ENCODE assay signal across 8 cellular contexts in genomic region chr4:122458625-122459024, GRCh38. TPM values are rescaled to one million over a fixed set of nuclear protein-coding genes. Genes with fewer than 3 reads are reported as not detected.
DNase-seq lines count a peak whose midpoint lies in the region; ATAC-seq and TF ChIP-seq lines count a peak whose summit lies in the region.

No MANE protein-coding gene starts in this region.

- peak; percentile 70 for ATAC-seq in GM19023 (IDR thresholded peaks at IDR 0.05; ENCODE audit: unreplicated experiment)
- ATAC-seq in HG03521 (IDR thresholded peaks at IDR 0.05; ENCODE audit: unreplicated experiment): peak; percentile 79
- ATAC-seq in activated B cell treated with CpG ODN at 0.5 μM for 24 hours (ENCODE audit: low read depth): no peak

- no peaks in the 10 kb centered on the region for H3K27me3 ChIP-seq in suprapubic skin
- no peaks in the 10 kb centered on the region for H3K27me3 ChIP-seq in esophagus squamous epithelium

- no peaks in the 10 kb centered on the region for H3K36me3 ChIP-seq in suprapubic skin
- no peaks in the 10 kb centered on the region for H3K36me3 ChIP-seq in esophagus squamous epithelium

- H3K4me1 ChIP-seq in suprapubic skin: no peaks in the 10 kb centered on the region
- no peaks in the 10 kb centered on the region for H3K4me1 ChIP-seq in esophagus squamous epithelium

- intact Hi-C loops in activated B cell treated with CpG ODN at 0.5 μM for 24 hours (cut with micrococcal nuclease) (no loop called here), lower leg skin (cut with DNase I; ENCODE audit: low total_unique reads) (no loop called here), esophagus squamous epithelium (cut with DNase I) (no loop called here)

- peaks cover 17% of the 10 kb centered on the region for H3K4me1 Mint-ChIP-seq in activated B cell treated with CpG ODN at 0.5 μM for 24 hours

- POLR2A ChIA-PET in activated B cell treated with CpG ODN at 0.5 μM for 24 hours (lab: Charles Lee): no interaction called here

- no peaks in the 10 kb centered on the region for H3K27me3 Mint-ChIP-seq in activated B cell treated with CpG ODN at 0.5 μM for 24 hours

- CTCF ChIA-PET in activated B cell treated with CpG ODN at 0.5 μM for 24 hours (lab: Charles Lee): no interaction called here

- no peaks in the 10 kb centered on the region for H3K9me3 Mint-ChIP-seq in activated B cell treated with CpG ODN at 0.5 μM for 24 hours

- no peak overlapping the region for H3K27ac Mint-ChIP-seq in activated B cell treated with CpG ODN at 0.5 μM for 24 hours

- 28% methylated on average over 5 of the region's 5 CpGs for WGBS in suprapubic skin
- 35 to 40% methylated on average over 5 of the region's 5 CpGs for WGBS in lower leg skin, 2 donors
- 26 to 29% methylated on average over 5 of the region's 5 CpGs for WGBS in esophagus squamous epithelium, 2 donors

- TF ChIP-seq POLR2A in suprapubic skin (IDR thresholded peaks at IDR 0.05): no peak
- no peak for TF ChIP-seq POLR2A in lower leg skin (IDR thresholded peaks at IDR 0.05)
- TF ChIP-seq POLR2A in esophagus squamous epithelium (IDR thresholded peaks at IDR 0.05): no peak

- peak overlapping the region; percentile 63 for H3K4me3 Mint-ChIP-seq in activated B cell treated with CpG ODN at 0.5 μM for 24 hours

- peak overlapping the region; percentile 19 for H3K4me3 ChIP-seq in fibroblast of the aortic adventitia (ENCODE audit: low read depth, low read length)
- peak overlapping the region; percentile 21 for H3K4me3 ChIP-seq in suprapubic skin
- no peak overlapping the region for H3K4me3 ChIP-seq in lower leg skin (ENCODE audit: low read depth, poor library complexity, severe bottlenecking)
- H3K4me3 ChIP-seq in esophagus squamous epithelium: peak overlapping the region in 2 of 4 donors; percentile 9 to 24

- H3K36me3 Mint-ChIP-seq in activated B cell treated with CpG ODN at 0.5 μM for 24 hours (ENCODE audit: low read depth): no peaks in the 10 kb centered on the region

- TF ChIP-seq EP300 in suprapubic skin (IDR thresholded peaks at IDR 0.05): no peak

- TF ChIP-seq CTCF in activated B cell treated with CpG ODN at 0.5 μM for 24 hours (IDR thresholded peaks at IDR 0.05) (no peak), fibroblast of the aortic adventitia (IDR thresholded peaks at IDR 0.05; ENCODE audit: insufficient read depth, low read length) (no peak), suprapubic skin (IDR thresholded peaks at IDR 0.05) (no peak), lower leg skin (IDR thresholded peaks at IDR 0.05) (no peak), esophagus squamous epithelium (IDR thresholded peaks at IDR 0.05) (no peak)

- DNase-seq in A172 (ENCODE audit: low spot score) (peak; percentile 23), activated B cell treated with CpG ODN at 0.5 μM for 24 hours (no peak), fibroblast of the aortic adventitia (ENCODE audit: low read depth) (peak; percentile 4), suprapubic skin (ENCODE audit: low spot score in 2 of 2) (no peak), lower leg skin (ENCODE audit: low spot score in 2 of 2) (no peak), esophagus squamous epithelium (lab: John Stamatoyannopoulos, UW) (no peak)

- no peaks in the 10 kb centered on the region for H3K9me3 ChIP-seq in suprapubic skin
- no peaks in the 10 kb centered on the region for H3K9me3 ChIP-seq in esophagus squamous epithelium

- H3K27ac ChIP-seq in suprapubic skin (no peak overlapping the region), esophagus squamous epithelium (no peak overlapping the region)

RNA-seq across cellular contexts. Expression of gene IL2, which starts 2.1 kb away (rescaled TPM):
- total RNA-seq in A172 (2014; rRNA removed; shearing (Covaris generic)): not detected in 2 replicates
- not detected in 2 replicates for total RNA-seq in activated B cell treated with CpG ODN at 0.5 μM for 24 hours
- not detected in 2 replicates for total RNA-seq in fibroblast of the aortic adventitia (ENCODE audit: low replicate concordance)
- total RNA-seq in suprapubic skin: not detected
- not detected for total RNA-seq in lower leg skin
- total RNA-seq in esophagus squamous epithelium: not detected

Comparison
In these comparisons a context has a peak if more than half of its experiments do, and no peak if none do; other contexts are left out.
1. DNase-seq: peak in A172 (single experiment) and fibroblast of the aortic adventitia (single experiment); none in activated B cell treated with CpG ODN at 0.5 μM for 24 hours (single experiment), suprapubic skin (0 of 2), lower leg skin (0 of 2) and esophagus squamous epithelium (single experiment).